ENCODE assay signal across 12 cellular contexts in genomic region chr10:77865585-77866324, GRCh38.
A peak's percentile ranks its signal among the peaks of the same experiment; 100 is the strongest.
DNase-seq lines count a peak whose midpoint lies in the region; ATAC-seq and TF ChIP-seq lines count a peak whose summit lies in the region.
"Had no signal": no experiment of that assay in that cellular context is flagged by ENCODE, and none has a peak within 500 bp of the region (broad histone marks: within the 10 kb centered on the region; RNA-seq: fewer than 3 reads in every experiment).

No MANE protein-coding gene starts in this region.

- H3K56ac ChIP-seq in H9 (ENCODE audit: insufficient read length, low read depth, low read length) = no peak overlapping the region

- H3K4me1 ChIP-seq in H9 (ENCODE audit: insufficient read depth, low read length) (peaks cover 6% of the 10 kb centered on the region; the same call in 1 of the 2 replicates), prostate gland (replicated peaks) (peaks cover 10% of the 10 kb centered on the region), spleen (peaks cover 0 to 22% (median 0%) of the 10 kb centered on the region in 6 donors)

- no peak overlapping the region for H4K8ac ChIP-seq in H9 (replicated peaks; ENCODE audit: insufficient read length, low read depth, low read length)

- no peak overlapping the region for H4K91ac ChIP-seq in H9 (ENCODE audit: insufficient read length, low read depth, low read length)

- WGBS in H9 (ENCODE audit: extremely low coverage, insufficient read length, low lambda C conversion rate) = no CpG with 5 or more reads among the region's 17 CpGs
- 29% methylated on average over 16 of the region's 17 CpGs for WGBS in prostate gland
- 71 to 78% (median 75%) methylated on average over 17 of the region's 17 CpGs for WGBS in spleen, 5 donors

- H3K4me3 Mint-ChIP-seq in H9 = peak overlapping the region in 1 of 2 experiments; percentile 36; a peak in 2 of 5 replicates
- H3K4me3 Mint-ChIP-seq in activated naive CD8-positive, alpha-beta T cell treated with anti-CD3 and anti-CD28 coated beads, Interleukin-2, amount 50 U/mL, for 24 hours = no peak overlapping the region
- H3K4me3 Mint-ChIP-seq: HFFc6 had no signal

- H2BK15ac ChIP-seq in H9 (ENCODE audit: low read depth, low read length) = no peak overlapping the region

- H3K27ac Mint-ChIP-seq in H9 = peak overlapping the region; percentile 50 to 92 (median 85); a peak in 6 of 7 replicates
- no peak overlapping the region for H3K27ac Mint-ChIP-seq in activated naive CD8-positive, alpha-beta T cell treated with anti-CD3 and anti-CD28 coated beads, Interleukin-2, amount 50 U/mL, for 24 hours

- H3K18ac ChIP-seq in H9 (ENCODE audit: insufficient read length, low read depth, low read length) = no peak overlapping the region

- peaks cover 51 to 60% of the 10 kb centered on the region in 2 experiments for H3K4me1 Mint-ChIP-seq in H9
- peaks cover 5% of the 10 kb centered on the region for H3K4me1 Mint-ChIP-seq in activated naive CD8-positive, alpha-beta T cell treated with anti-CD3 and anti-CD28 coated beads, Interleukin-2, amount 50 U/mL, for 24 hours

- TF ChIP-seq POLR2A in prostate gland (IDR thresholded peaks at IDR 0.05) (no peak), spleen (IDR thresholded peaks at IDR 0.05) (no peak)

- H3T11ph ChIP-seq in H9 (ENCODE audit: low read length) = no peak overlapping the region

- no peaks in the 10 kb centered on the region; the same call in 1 of the 2 replicates for H3K79me2 ChIP-seq in H9 (ENCODE audit: insufficient read depth, low read length)

- H3K23me2 ChIP-seq in H9 (ENCODE audit: insufficient read length, low read depth, low read length, poor library complexity, severe bottlenecking) = no peaks in the 10 kb centered on the region

- H2BK5ac ChIP-seq in H9 (ENCODE audit: insufficient read length, low read length) = no peak overlapping the region

- no peak overlapping the region for H3K14ac ChIP-seq in H9 (ENCODE audit: insufficient read depth, low read length)

- H3K4ac ChIP-seq in H9 (ENCODE audit: low read depth, low read length) = no peak overlapping the region

- TF ChIP-seq CTCF in H9 (conservative IDR thresholded peaks at IDR 0.05) (no peak), prostate gland (IDR thresholded peaks at IDR 0.05) (no peak), spleen (IDR thresholded peaks at IDR 0.05 in 8 of 11, conservative IDR thresholded peaks at IDR 0.05 in 3 of 11) (no peak)

- H3K36me3 ChIP-seq in prostate gland = peaks cover 0 to 3% of the 10 kb centered on the region in 2 donors
- peaks cover 0 to 4% (median 0%) of the 10 kb centered on the region in 6 donors for H3K36me3 ChIP-seq in spleen

- H3K4me2 ChIP-seq in H9 (ENCODE audit: insufficient read depth, insufficient read length, low read length) = no peak overlapping the region

- H3K79me1 ChIP-seq in H9 (ENCODE audit: insufficient read depth, low read depth, low read length, poor library complexity, severe bottlenecking) = no peaks in the 10 kb centered on the region

- H2BK120ac ChIP-seq in H9 (ENCODE audit: low read depth, low read length, poor library complexity, severe bottlenecking) = no peak overlapping the region

- H2AFZ ChIP-seq in H9 (ENCODE audit: low read length) = no peak overlapping the region

- H4K5ac ChIP-seq in H9 (ENCODE audit: insufficient read length, low read depth, low read length) = no peak overlapping the region

- DNase-seq in H9 (peak; percentile 51), NCI-H345 (lab: John Stamatoyannopoulos, UW) (peak; percentile 67), prostate gland (ENCODE audit: low spot score) (peak; percentile 62), kidney tubule cell (ENCODE audit: low spot score) (no peak), spleen (no peak)
- no peak for DNase-seq in activated naive CD8-positive, alpha-beta T cell treated with anti-CD3 and anti-CD28 coated beads, Interleukin-2, amount 50 U/mL, for 24 hours
- DNase-seq: effector CD8-positive, alpha-beta T cell; HFFc6; midbrain; small intestine had no signal

- H2BK12ac ChIP-seq in H9 (ENCODE audit: insufficient read length, low read depth, low read length) = no peak overlapping the region

- no peak overlapping the region for H3K27ac ChIP-seq in H9 (ENCODE audit: insufficient read length, low read depth, low read length)
- peak overlapping the region; percentile 72 to 92 for H3K27ac ChIP-seq in prostate gland
- H3K27ac ChIP-seq in spleen = no peak overlapping the region

- ATAC-seq in esophagus mucosa (peak; percentile 77), HG02840 (IDR thresholded peaks at IDR 0.05; ENCODE audit: low FRiP score, unreplicated experiment) (no peak)
- no peak for ATAC-seq in activated naive CD8-positive, alpha-beta T cell treated with anti-CD3 and anti-CD28 coated beads, Interleukin-2, amount 50 U/mL, for 24 hours

- no peak overlapping the region for H3K23ac ChIP-seq in H9 (ENCODE audit: insufficient read length, low read depth, low read length)

- no peaks in the 10 kb centered on the region for H3K27me3 Mint-ChIP-seq in H9 (ENCODE audit: low read depth)
- H3K27me3 Mint-ChIP-seq in activated naive CD8-positive, alpha-beta T cell treated with anti-CD3 and anti-CD28 coated beads, Interleukin-2, amount 50 U/mL, for 24 hours = no peaks in the 10 kb centered on the region

- no peak overlapping the region for H2BK20ac ChIP-seq in H9 (ENCODE audit: low read depth, low read length, poor library complexity, severe bottlenecking)

- no peak overlapping the region for H3K4me3 ChIP-seq in prostate gland
- no peak overlapping the region for H3K4me3 ChIP-seq in spleen

- peaks cover 4 to 56% (median 15%) of the 10 kb centered on the region in 3 experiments for H3K36me3 Mint-ChIP-seq in H9 (ENCODE audit: insufficient read depth in 1 of 3, low read depth in 3 of 3)
- H3K36me3 Mint-ChIP-seq in activated naive CD8-positive, alpha-beta T cell treated with anti-CD3 and anti-CD28 coated beads, Interleukin-2, amount 50 U/mL, for 24 hours (ENCODE audit: low read depth) = no peaks in the 10 kb centered on the region

- H3K27me3 ChIP-seq in H9 (ENCODE audit: insufficient read depth, low read length) = no peaks in the 10 kb centered on the region
- no peaks in the 10 kb centered on the region for H3K27me3 ChIP-seq in prostate gland (replicated peaks; ENCODE audit: insufficient read depth)
- no peaks in the 10 kb centered on the region for H3K27me3 ChIP-seq in spleen (replicated peaks in 1 of 7)

- H3K9ac ChIP-seq in H9 (ENCODE audit: extremely low read depth, insufficient read length, low read length) = no peak overlapping the region

- H3K9me3 ChIP-seq in H9 (ENCODE audit: control insufficient read depth, low read depth, low read length) (no peaks in the 10 kb centered on the region), prostate gland (no peaks in the 10 kb centered on the region), spleen (no peaks in the 10 kb centered on the region)

- no peak overlapping the region for H2AK5ac ChIP-seq in H9 (ENCODE audit: insufficient read length, low read length)

- no peaks in the 10 kb centered on the region for H4K20me1 ChIP-seq in H9 (ENCODE audit: control insufficient read depth, insufficient read depth, insufficient read length)

- intact Hi-C loops in prostate gland (cut with DNase I) (no loop called here), spleen (cut with DNase I; ENCODE audit: low total_unique reads) (no loop called here)

- H3K9me3 Mint-ChIP-seq in H9 = no peaks in the 10 kb centered on the region
- no peaks in the 10 kb centered on the region for H3K9me3 Mint-ChIP-seq in activated naive CD8-positive, alpha-beta T cell treated with anti-CD3 and anti-CD28 coated beads, Interleukin-2, amount 50 U/mL, for 24 hours
- H3K9me3 Mint-ChIP-seq: HFFc6 had no signal

Comparison
In these comparisons a context has a peak if more than half of its experiments do, and no peak if none do; other contexts are left out.
1. DNase-seq: peak in H9 (single experiment), NCI-H345 (single experiment) and prostate gland (single experiment); none in kidney tubule cell (single experiment), spleen (single experiment) and activated naive CD8-positive, alpha-beta T cell treated with anti-CD3 and anti-CD28 coated beads, Interleukin-2, amount 50 U/mL, for 24 hours (single experiment).
2. H3K27ac ChIP-seq: peak in prostate gland (2 of 2); none in H9 (single experiment) and spleen (0 of 8).